In genomic region chr16:74201561-74201960, GRCh38 we compare ENCODE assay signal across 21 cellular contexts.
"Had no signal": no experiment of that assay in that cellular context is flagged by ENCODE, and none has a peak within 500 bp of the region (broad histone marks: within the 10 kb centered on the region; RNA-seq: fewer than 3 reads in every experiment).

No MANE protein-coding gene starts in this region.

- H3K9me3 ChIP-seq: breast epithelium had no signal

- H3K4me1 ChIP-seq: breast epithelium had no signal

- H3K27me3 ChIP-seq: breast epithelium had no signal

- H3K27ac ChIP-seq: breast epithelium had no signal

- DNase-seq: activated CD4-positive, alpha-beta T cell treated with anti-CD3 and anti-CD28 coated beads for 48 hours; activated CD4-positive, alpha-beta T cell treated with anti-CD3 and anti-CD28 coated beads, Interleukin-2, amount 50 U/mL, for 4 hours; activated CD4-positive, CD25-positive, alpha-beta regulatory T cell treated with anti-CD3 and anti-CD28 coated beads, Interleukin-2, amount 50 U/mL, for 72 hours; activated CD8-positive, alpha-beta T cell treated with anti-CD3 and anti-CD28 coated beads, Interleukin-2, amount 10 ng/mL, durations not matched to agents 7 days and 5 days; activated effector memory CD4-positive, alpha-beta T cell treated with Interleukin-2 at 50 U/mL for 16 hours; activated naive CD4-positive, alpha-beta T cell; activated T-cell treated with anti-CD3 and anti-CD28 coated beads, Interleukin-2, amount 50 U/mL, for 24 hours; aorta; caudate nucleus; Kasumi-1; KBM-7; NCI-H1436; NCI-H1930; NCI-H345; NCI-H524; NCI-H774; SIG-M5; T-helper 17 cell; T-helper 9 cell had no signal

- ATAC-seq: activated CD8-positive, alpha-beta T cell treated with anti-CD3 and anti-CD28 coated beads, Interleukin-2, amount 10 ng/mL, durations not matched to agents 7 days and 5 days; T-helper 17 cell; WTC11 had no signal

- H3K36me3 ChIP-seq: breast epithelium had no signal

- H3K4me3 ChIP-seq: breast epithelium had no signal
